In the genomic region with DNA sequence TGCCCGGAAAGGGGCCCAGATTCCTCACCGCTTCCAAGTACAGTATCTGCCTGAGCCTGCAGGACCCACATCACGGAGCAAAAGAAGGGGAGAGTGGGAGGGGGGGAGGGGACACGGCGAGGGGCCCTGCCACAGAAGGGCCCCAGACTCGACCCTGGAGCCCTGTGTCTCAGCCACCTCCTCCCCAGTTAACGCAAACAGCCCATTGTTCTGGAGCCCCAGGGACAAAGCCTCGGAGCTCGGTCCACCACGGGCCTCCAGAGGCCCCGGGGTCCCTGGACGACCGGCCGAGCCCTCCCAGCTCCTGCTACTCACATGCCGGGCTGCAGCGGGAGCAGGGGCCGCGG, we compare ENCODE assay signal across 8 cellular contexts. TPM values are rescaled to one million over a fixed set of nuclear protein-coding genes. Genes with fewer than 3 reads are reported as not detected.
DNase-seq lines count a peak whose midpoint lies in the region; ATAC-seq, FAIRE-seq and TF ChIP-seq lines count a peak whose summit lies in the region.

No MANE protein-coding gene starts in this region.

- H3K36me3 ChIP-seq in H7 (replicated peaks; ENCODE audit: control insufficient read depth, insufficient read depth, low read length) (no peaks in the 10 kb centered on the region; the same call in 1 of the 2 replicates), iPS-15b (ENCODE audit: control insufficient read depth, insufficient read depth, low read length) (no peaks in the 10 kb centered on the region), skeletal muscle satellite cell (ENCODE audit: insufficient read depth, low read length) (no peaks in the 10 kb centered on the region), gastroesophageal sphincter (no peaks in the 10 kb centered on the region)

- H3K9me3 ChIP-seq in iPS-15b (ENCODE audit: control insufficient read depth, insufficient read depth, low read length) (no peaks in the 10 kb centered on the region), skeletal muscle satellite cell (replicated peaks; ENCODE audit: low read length) (no peaks in the 10 kb centered on the region), gastroesophageal sphincter (no peaks in the 10 kb centered on the region)

- H3K27ac ChIP-seq in gastroesophageal sphincter = no peak overlapping the region

- no peak overlapping the region for H3K9ac ChIP-seq in iPS-15b (ENCODE audit: low read depth, low read length)
- no peak overlapping the region for H3K9ac ChIP-seq in skeletal muscle satellite cell (ENCODE audit: low read depth, low read length)

- TF ChIP-seq CTCF in gastroesophageal sphincter (IDR thresholded peaks at IDR 0.05) = no peak

- WGBS in gastroesophageal sphincter (ENCODE audit: low coverage in 1 of 2), 2 donors = no CpG with 5 or more reads among the region's 18 CpGs

- peaks cover 19% of the 10 kb centered on the region for H3K27me3 ChIP-seq in H7 (ENCODE audit: control insufficient read depth, insufficient read depth, low read length)
- peaks cover 8% of the 10 kb centered on the region for H3K27me3 ChIP-seq in iPS-15b (ENCODE audit: control insufficient read depth, insufficient read depth, low read length)
- H3K27me3 ChIP-seq in skeletal muscle satellite cell (ENCODE audit: control insufficient read depth, insufficient read depth, low read length) = peaks cover 52% of the 10 kb centered on the region
- H3K27me3 ChIP-seq in gastroesophageal sphincter = peaks cover 94% of the 10 kb centered on the region

- no peak for TF ChIP-seq POLR2A in gastroesophageal sphincter (IDR thresholded peaks at IDR 0.05)

- ATAC-seq in SK-N-SH treated with all-trans-retinoic acid at 6 μM for 48 hours = peak; percentile 3
- ATAC-seq in gastroesophageal sphincter = no peak

- H3K4me1 ChIP-seq in iPS-15b (ENCODE audit: control insufficient read depth, insufficient read depth, low read length) (no peaks in the 10 kb centered on the region), skeletal muscle satellite cell (ENCODE audit: control insufficient read depth, insufficient read depth, low read length) (peaks cover 7% of the 10 kb centered on the region), gastroesophageal sphincter (peaks cover 0 to 22% (median 19%) of the 10 kb centered on the region in 3 donors)

- no peak for TF ChIP-seq EP300 in gastroesophageal sphincter (IDR thresholded peaks at IDR 0.05)

- peak overlapping the region; percentile 37 for H3K4me2 ChIP-seq in skeletal muscle satellite cell (ENCODE audit: low read length)

- H3K4me3 ChIP-seq in H7 (ENCODE audit: insufficient read depth, low read depth, low read length) = peak overlapping the region; percentile 77
- H3K4me3 ChIP-seq in iPS-15b (ENCODE audit: low read depth, low read length) = peak overlapping the region; percentile 61
- H3K4me3 ChIP-seq in skeletal muscle satellite cell (ENCODE audit: low read length) = no peak overlapping the region
- peak overlapping the region in 1 of 2 donors; percentile 50 for H3K4me3 ChIP-seq in gastroesophageal sphincter

- FAIRE-seq in frontal cortex (lab: Jason Lieb, UNC) = no peak

- peak; percentile 84 for DNase-seq in H7
- DNase-seq in COR-L47 (lab: John Stamatoyannopoulos, UW) = no peak
- DNase-seq in NCI-H2196 (lab: John Stamatoyannopoulos, UW; ENCODE audit: unreplicated experiment) = no peak
- DNase-seq in frontal cortex (ENCODE audit: low spot score in 2 of 2) = no peak

TF ChIP-seq in SK-N-SH treated with all-trans-retinoic acid at 6 μM for 48 hours, 23 proteins besides CTCF, POLR2A, EP300 and RAD21 (continues in another document):
- TF ChIP-seq POU6F1 (CRISPR knock-in tag; IDR thresholded peaks at IDR 0.05; ENCODE audit: borderline replicate concordance, low read depth) (no peak), ARNTL (CRISPR knock-in tag; IDR thresholded peaks at IDR 0.05; ENCODE audit: borderline replicate concordance, low read depth) (no peak), SNAI2 (CRISPR knock-in tag; IDR thresholded peaks at IDR 0.05) (no peak), ZNF70 (CRISPR knock-in tag; IDR thresholded peaks at IDR 0.05) (no peak), ZNF565 (CRISPR knock-in tag; conservative IDR thresholded peaks at IDR 0.05; ENCODE audit: low read depth) (no peak), GLIS3 (CRISPR knock-in tag; IDR thresholded peaks at IDR 0.05) (no peak), RARB (CRISPR knock-in tag; IDR thresholded peaks at IDR 0.05) (no peak), CSRNP3 (CRISPR knock-in tag; IDR thresholded peaks at IDR 0.05) (no peak), TOX (CRISPR knock-in tag; IDR thresholded peaks at IDR 0.05; ENCODE audit: borderline replicate concordance) (no peak)
- TF ChIP-seq, protein P1, sequence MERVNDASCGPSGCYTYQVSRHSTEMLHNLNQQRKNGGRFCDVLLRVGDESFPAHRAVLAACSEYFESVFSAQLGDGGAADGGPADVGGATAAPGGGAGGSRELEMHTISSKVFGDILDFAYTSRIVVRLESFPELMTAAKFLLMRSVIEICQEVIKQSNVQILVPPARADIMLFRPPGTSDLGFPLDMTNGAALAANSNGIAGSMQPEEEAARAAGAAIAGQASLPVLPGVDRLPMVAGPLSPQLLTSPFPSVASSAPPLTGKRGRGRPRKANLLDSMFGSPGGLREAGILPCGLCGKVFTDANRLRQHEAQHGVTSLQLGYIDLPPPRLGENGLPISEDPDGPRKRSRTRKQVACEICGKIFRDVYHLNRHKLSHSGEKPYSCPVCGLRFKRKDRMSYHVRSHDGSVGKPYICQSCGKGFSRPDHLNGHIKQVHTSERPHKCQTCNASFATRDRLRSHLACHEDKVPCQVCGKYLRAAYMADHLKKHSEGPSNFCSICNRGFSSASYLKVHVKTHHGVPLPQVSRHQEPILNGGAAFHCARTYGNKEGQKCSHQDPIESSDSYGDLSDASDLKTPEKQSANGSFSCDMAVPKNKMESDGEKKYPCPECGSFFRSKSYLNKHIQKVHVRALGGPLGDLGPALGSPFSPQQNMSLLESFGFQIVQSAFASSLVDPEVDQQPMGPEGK (CRISPR knock-in tag; IDR thresholded peaks at IDR 0.05; ENCODE audit: borderline replicate concordance) = no peak

RNA-seq across cellular contexts. Expression of gene MEGF6, which starts 0.5 kb away (rescaled TPM):
- 22.8 and 27.1 TPM in 2 replicates for total RNA-seq in H7 (2014; rRNA removed; shearing (Covaris generic))
- 0.25 and 1.3 TPM in 2 replicates for total RNA-seq in skeletal muscle satellite cell (2012; rRNA removed)
- total RNA-seq in gastroesophageal sphincter (10 to 100 TPM in 2 of 4 donors, 1 to 10 TPM in 2; 4.7 to 15.5 (median 10.8) TPM), frontal cortex (5.3 TPM)

RNA-seq across cellular contexts. Expression of gene TPRG1L, which starts 14.0 kb away (rescaled TPM):
- total RNA-seq in H7 (2014; rRNA removed; shearing (Covaris generic)) = 19.6 and 22.0 TPM in 2 replicates
- total RNA-seq in skeletal muscle satellite cell (2012; rRNA removed) = 13.4 and 20.3 TPM in 2 replicates
- total RNA-seq in gastroesophageal sphincter = 10 to 100 TPM; 38.2 to 52.1 (median 46.6) TPM
- total RNA-seq in frontal cortex = 23.6 TPM

RNA-seq across cellular contexts. Expression of gene WRAP73, which starts 39.1 kb away (rescaled TPM):
- total RNA-seq in H7 (2014; rRNA removed; shearing (Covaris generic)) = 31.5 and 33.1 TPM in 2 replicates
- total RNA-seq in skeletal muscle satellite cell (2012; rRNA removed) = 7.6 and 14.2 TPM in 2 replicates
- total RNA-seq in gastroesophageal sphincter = 10 to 100 TPM; 10.3 to 21.7 (median 14.5) TPM
- total RNA-seq in frontal cortex = 15.1 TPM

RNA-seq across cellular contexts. Expression of gene TP73, which starts 41.5 kb away (rescaled TPM):
- 0.55 and 1.6 TPM in 2 replicates for total RNA-seq in H7 (2014; rRNA removed; shearing (Covaris generic))
- 0.22 and 0.25 TPM in 2 replicates for total RNA-seq in skeletal muscle satellite cell (2012; rRNA removed)
- total RNA-seq in gastroesophageal sphincter = under 1 TPM in 2 of 4 donors, not detected in 2; 0.19 to 0.22 TPM
- total RNA-seq in frontal cortex = 0.41 TPM
